In the genomic region with DNA sequence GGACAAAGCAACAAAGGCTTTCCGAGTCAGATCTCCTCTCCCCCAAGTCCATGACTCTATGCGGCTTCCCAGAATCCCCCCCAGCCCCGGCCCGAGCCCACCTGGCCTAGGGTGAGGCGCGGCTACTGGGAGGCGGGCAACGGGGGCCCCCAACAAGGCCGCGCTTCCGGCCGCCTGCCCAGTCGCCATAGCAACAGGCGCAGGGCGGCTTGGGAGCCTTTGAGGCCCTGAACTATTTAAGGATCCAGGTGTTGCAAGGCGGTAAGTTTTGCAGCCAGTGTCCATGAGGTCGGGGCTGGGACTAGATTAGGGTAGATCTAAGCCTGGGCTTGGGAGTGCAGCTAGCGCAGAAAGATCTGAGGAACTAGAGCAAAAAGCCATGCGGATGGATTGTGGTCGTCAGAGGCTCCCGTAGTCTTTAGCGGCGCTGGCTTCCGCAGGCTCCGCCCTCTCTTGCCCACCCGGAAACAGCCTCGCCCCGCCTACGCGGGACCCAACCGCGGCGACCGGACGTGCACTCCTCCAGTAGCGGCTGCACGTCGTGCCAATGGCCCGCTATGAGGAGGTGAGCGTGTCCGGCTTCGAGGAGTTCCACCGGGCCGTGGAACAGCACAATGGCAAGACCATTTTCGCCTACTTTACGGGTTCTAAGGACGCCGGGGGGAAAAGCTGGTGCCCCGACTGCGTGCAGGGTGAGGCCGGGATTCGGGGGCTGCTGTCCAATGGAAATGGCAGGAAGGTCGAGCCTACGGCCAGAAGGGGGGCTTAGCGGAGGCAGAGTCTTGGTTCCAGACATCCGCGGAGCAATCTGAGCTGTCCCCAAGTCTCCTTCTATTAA, we compare ENCODE assay signal across 1 cellular context.
A peak's percentile ranks its signal among the peaks of the same experiment; 100 is the strongest.
TF ChIP-seq lines count a peak whose summit lies in the region.

KIAA0753 (minus strand) TSS at position 176 of the 838 bp plus-strand sequence. CDS start 5,608 bp downstream, outside the sequence.
TXNDC17 (plus strand) TSS at position 525 of the 838 bp plus-strand sequence; CDS start at position 548, 23 bp downstream.

TF ChIP-seq in K562, 482 proteins besides CTCF, POLR2A, EP300 and RAD21 (continued from another document and continues in another):
- TF ChIP-seq MGA (IDR thresholded peaks at IDR 0.05): peak; percentile 58
- no peak for TF ChIP-seq BCOR (IDR thresholded peaks at IDR 0.05)
- no peak for TF ChIP-seq ZNF277 (CRISPR knock-in tag; IDR thresholded peaks at IDR 0.05; ENCODE audit: borderline replicate concordance)
- TF ChIP-seq ETV6 (IDR thresholded peaks at IDR 0.05; ENCODE audit: borderline replicate concordance in 1 of 2, low read depth in 2 of 2, low read length in 1 of 2): no peak
- no peak for TF ChIP-seq ETV6 (CRISPR knock-in tag; IDR thresholded peaks at IDR 0.05; ENCODE audit: borderline replicate concordance)
- TF ChIP-seq CAMTA2 (CRISPR knock-in tag; conservative IDR thresholded peaks at IDR 0.05): no peak
- no peak for TF ChIP-seq BCLAF1 (IDR thresholded peaks at IDR 0.05; ENCODE audit: borderline replicate concordance in 1 of 2, control insufficient read depth in 1 of 2, low read depth in 2 of 2, low read length in 1 of 2)
- TF ChIP-seq ESRRB (CRISPR knock-in tag; IDR thresholded peaks at IDR 0.05; ENCODE audit: borderline replicate concordance): no peak
- TF ChIP-seq SP2 (IDR thresholded peaks at IDR 0.05; ENCODE audit: extremely low read depth, low read depth, low read length, poor library complexity, severe bottlenecking): no peak
- TF ChIP-seq POLR2AphosphoS2 (IDR thresholded peaks at IDR 0.05; ENCODE audit: low read length): 0 out of 2 replicates have a peak, but pooled peaks have one; percentile 70
- TF ChIP-seq, protein P1, sequence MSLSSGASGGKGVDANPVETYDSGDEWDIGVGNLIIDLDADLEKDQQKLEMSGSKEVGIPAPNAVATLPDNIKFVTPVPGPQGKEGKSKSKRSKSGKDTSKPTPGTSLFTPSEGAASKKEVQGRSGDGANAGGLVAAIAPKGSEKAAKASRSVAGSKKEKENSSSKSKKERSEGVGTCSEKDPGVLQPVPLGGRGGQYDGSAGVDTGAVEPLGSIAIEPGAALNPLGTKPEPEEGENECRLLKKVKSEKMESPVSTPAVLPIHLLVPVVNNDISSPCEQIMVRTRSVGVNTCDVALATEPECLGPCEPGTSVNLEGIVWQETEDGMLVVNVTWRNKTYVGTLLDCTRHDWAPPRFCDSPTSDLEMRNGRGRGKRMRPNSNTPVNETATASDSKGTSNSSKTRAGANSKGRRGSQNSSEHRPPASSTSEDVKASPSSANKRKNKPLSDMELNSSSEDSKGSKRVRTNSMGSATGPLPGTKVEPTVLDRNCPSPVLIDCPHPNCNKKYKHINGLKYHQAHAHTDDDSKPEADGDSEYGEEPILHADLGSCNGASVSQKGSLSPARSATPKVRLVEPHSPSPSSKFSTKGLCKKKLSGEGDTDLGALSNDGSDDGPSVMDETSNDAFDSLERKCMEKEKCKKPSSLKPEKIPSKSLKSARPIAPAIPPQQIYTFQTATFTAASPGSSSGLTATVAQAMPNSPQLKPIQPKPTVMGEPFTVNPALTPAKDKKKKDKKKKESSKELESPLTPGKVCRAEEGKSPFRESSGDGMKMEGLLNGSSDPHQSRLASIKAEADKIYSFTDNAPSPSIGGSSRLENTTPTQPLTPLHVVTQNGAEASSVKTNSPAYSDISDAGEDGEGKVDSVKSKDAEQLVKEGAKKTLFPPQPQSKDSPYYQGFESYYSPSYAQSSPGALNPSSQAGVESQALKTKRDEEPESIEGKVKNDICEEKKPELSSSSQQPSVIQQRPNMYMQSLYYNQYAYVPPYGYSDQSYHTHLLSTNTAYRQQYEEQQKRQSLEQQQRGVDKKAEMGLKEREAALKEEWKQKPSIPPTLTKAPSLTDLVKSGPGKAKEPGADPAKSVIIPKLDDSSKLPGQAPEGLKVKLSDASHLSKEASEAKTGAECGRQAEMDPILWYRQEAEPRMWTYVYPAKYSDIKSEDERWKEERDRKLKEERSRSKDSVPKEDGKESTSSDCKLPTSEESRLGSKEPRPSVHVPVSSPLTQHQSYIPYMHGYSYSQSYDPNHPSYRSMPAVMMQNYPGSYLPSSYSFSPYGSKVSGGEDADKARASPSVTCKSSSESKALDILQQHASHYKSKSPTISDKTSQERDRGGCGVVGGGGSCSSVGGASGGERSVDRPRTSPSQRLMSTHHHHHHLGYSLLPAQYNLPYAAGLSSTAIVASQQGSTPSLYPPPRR (CRISPR knock-in tag; IDR thresholded peaks at IDR 0.05; ENCODE audit: borderline replicate concordance): no peak
- no peak for TF ChIP-seq GATAD2B (IDR thresholded peaks at IDR 0.05; ENCODE audit: borderline replicate concordance)
- no peak for TF ChIP-seq ZNF124 (CRISPR knock-in tag; IDR thresholded peaks at IDR 0.05)
